ENCODE assay signal across 31 cellular contexts in genomic region chr2:203606051-203606450, GRCh38.
"Had no signal": no experiment of that assay in that cellular context is flagged by ENCODE, and none has a peak within 500 bp of the region (broad histone marks: within the 10 kb centered on the region; RNA-seq: fewer than 3 reads in every experiment).

No MANE protein-coding gene starts in this region.

- H3K36me3 Mint-ChIP-seq: natural killer cell; neural progenitor cell; stimulated activated memory B cell treated with anti-CD40 and anti-IgM and Interleukin-4, amounts not matched to agents 10 μg/mL and 1 μg/mL and 100 μg/mL, for 72 hours; type B pancreatic cell had no signal

- H3K4me1 ChIP-seq: neural progenitor cell, parathyroid adenoma, psoas muscle, testis had no signal

- H3K27me3 ChIP-seq: neural progenitor cell, ovary, suprapubic skin, testis, tibial artery, transverse colon, upper lobe of right lung, uterus had no signal

- H3K36me3 ChIP-seq: neural progenitor cell, ovary, spleen, suprapubic skin, tibial artery, transverse colon, upper lobe of right lung, uterus had no signal

- DNase-seq: natural killer cell; occipital lobe; ovary; posterior cingulate gyrus; psoas muscle; right cardiac atrium; spleen; stimulated activated CD4-positive, alpha-beta T cell treated with anti-CD3 and anti-CD28 coated beads, Interleukin-12 subunit alpha, Interleukin-12 subunit beta, amount 100 ng/mL, for 4 hours; stimulated activated CD4-positive, alpha-beta T cell treated with anti-CD3 and anti-CD28 coated beads, Interleukin-1b, Interleukin-23, amount 100 ng/mL, for 48 hours; stimulated activated CD4-positive, alpha-beta T cell treated with anti-CD3 and anti-CD28 coated beads, Interleukin-4, amount 100 ng/mL, for 1 hour; stimulated activated CD4-positive, alpha-beta T cell treated with anti-CD3 and anti-CD28 coated beads, Interleukin-4, amount 100 ng/mL, for 4 hours; stimulated activated CD8-positive, alpha-beta memory T cell treated with anti-CD3 and anti-CD28 coated beads, Interleukin-4, amount 100 ng/mL, for 48 hours; stimulated activated naive CD4-positive, alpha-beta T cell; stimulated activated naive CD8-positive, alpha-beta T cell treated with anti-CD3 and anti-CD28 coated beads, Interleukin-15, amount 100 ng/mL, for 72 hours; stimulated activated naive CD8-positive, alpha-beta T cell treated with anti-CD3 and anti-CD28 coated beads, Interleukin-15, Interleukin-2, amounts not matched to agents 100 U/mL and 50 U/mL, for 24 hours; substantia nigra; testis; tibial artery; transverse colon; upper lobe of right lung; uterus had no signal

- H3K4me3 ChIP-seq: neural progenitor cell, ovary, psoas muscle, skin epidermis, smooth muscle cell, spleen, suprapubic skin, testis, tibial artery, transverse colon, upper lobe of right lung, uterus had no signal

- H3K79me2 ChIP-seq: parathyroid adenoma had no signal

- H2AFZ ChIP-seq: neural progenitor cell, parathyroid adenoma had no signal

- H3K27ac Mint-ChIP-seq: natural killer cell; neural progenitor cell; progenitor cell of endocrine pancreas; stimulated activated memory B cell treated with anti-CD40 and anti-IgM and Interleukin-4, amounts not matched to agents 10 μg/mL and 1 μg/mL and 100 μg/mL, for 72 hours; stimulated activated naive CD8-positive, alpha-beta T cell treated with anti-CD3 and anti-CD28 coated beads, Interleukin-15, amount 100 ng/mL, for 72 hours; type B pancreatic cell had no signal

- ATAC-seq: natural killer cell; psoas muscle; sciatic nerve; stimulated activated memory B cell treated with anti-CD40 and anti-IgM and Interleukin-4, amounts not matched to agents 10 μg/mL and 1 μg/mL and 100 μg/mL, for 72 hours; stimulated activated naive CD8-positive, alpha-beta T cell treated with anti-CD3 and anti-CD28 coated beads, Interleukin-15, amount 100 ng/mL, for 72 hours; stimulated activated naive CD8-positive, alpha-beta T cell treated with anti-CD3 and anti-CD28 coated beads, Interleukin-15, Interleukin-2, amounts not matched to agents 100 U/mL and 50 U/mL, for 24 hours; upper lobe of right lung had no signal

- H3K27me3 Mint-ChIP-seq: progenitor cell of endocrine pancreas; stimulated activated naive CD8-positive, alpha-beta T cell treated with anti-CD3 and anti-CD28 coated beads, Interleukin-15, amount 100 ng/mL, for 72 hours; type B pancreatic cell had no signal

- H3K9me3 Mint-ChIP-seq: natural killer cell; nephron; neural progenitor cell; stimulated activated memory B cell treated with anti-CD40 and anti-IgM and Interleukin-4, amounts not matched to agents 10 μg/mL and 1 μg/mL and 100 μg/mL, for 72 hours; stimulated activated naive CD8-positive, alpha-beta T cell treated with anti-CD3 and anti-CD28 coated beads, Interleukin-15, amount 100 ng/mL, for 72 hours; type B pancreatic cell had no signal

- H3K4me1 Mint-ChIP-seq: natural killer cell; neural progenitor cell; stimulated activated memory B cell treated with anti-CD40 and anti-IgM and Interleukin-4, amounts not matched to agents 10 μg/mL and 1 μg/mL and 100 μg/mL, for 72 hours had no signal

- H3K9me3 ChIP-seq: ovary, psoas muscle, spleen, suprapubic skin, testis, tibial artery, transverse colon, upper lobe of right lung, uterus had no signal

- H3K27ac ChIP-seq: neural progenitor cell, ovary, parathyroid adenoma, psoas muscle, skin epidermis, suprapubic skin, testis, tibial artery, upper lobe of right lung, uterus had no signal

- H3K4me2 ChIP-seq: neural progenitor cell, smooth muscle cell had no signal

- H3K4me3 Mint-ChIP-seq: natural killer cell; nephron; neural progenitor cell; stimulated activated memory B cell treated with anti-CD40 and anti-IgM and Interleukin-4, amounts not matched to agents 10 μg/mL and 1 μg/mL and 100 μg/mL, for 72 hours; stimulated activated naive CD8-positive, alpha-beta T cell treated with anti-CD3 and anti-CD28 coated beads, Interleukin-15, amount 100 ng/mL, for 72 hours; type B pancreatic cell had no signal
